12 cellular contexts compared by ENCODE assay signal in genomic region chr9:37503736-37504135, GRCh38. TPM values are rescaled to one million over a fixed set of nuclear protein-coding genes. Genes with fewer than 3 reads are reported as not detected.
DNase-seq lines count a peak whose midpoint lies in the region; ATAC-seq and TF ChIP-seq lines count a peak whose summit lies in the region.
"Had no signal": no experiment of that assay in that cellular context is flagged by ENCODE, and none has a peak within 500 bp of the region (broad histone marks: within the 10 kb centered on the region; RNA-seq: fewer than 3 reads in every experiment).

No MANE protein-coding gene starts in this region.

- H3K27ac ChIP-seq in CD4-positive, alpha-beta memory T cell (ENCODE audit: low read depth, low read length) = peak overlapping the region; percentile 45
- no peak overlapping the region for H3K27ac ChIP-seq in coronary artery
- H3K27ac ChIP-seq: VCaP had no signal

- H3K4me1 Mint-ChIP-seq in CD4-positive, alpha-beta memory T cell = peaks cover 16 to 50% (median 33%) of the 10 kb centered on the region in 4 donors
- H3K4me1 Mint-ChIP-seq in activated naive CD4-positive, alpha-beta T cell treated with anti-CD3 and anti-CD28 coated beads, Interleukin-2, amount 50 U/mL, for 24 hours = peaks cover 18% of the 10 kb centered on the region

- no peaks in the 10 kb centered on the region for H3K27me3 Mint-ChIP-seq in CD4-positive, alpha-beta memory T cell
- H3K27me3 Mint-ChIP-seq in activated naive CD4-positive, alpha-beta T cell treated with anti-CD3 and anti-CD28 coated beads, Interleukin-2, amount 50 U/mL, for 24 hours = no peaks in the 10 kb centered on the region
- H3K27me3 Mint-ChIP-seq: dendritic cell treated with granulocyte-macrophage colony-stimulating factor and Interleukin-4, amounts not matched to agents 40 ng/mL and 50 ng/mL, for 4 days had no signal

- TF ChIP-seq CTCF in coronary artery (IDR thresholded peaks at IDR 0.05) = no peak

- POLR2A ChIA-PET in CD4-positive, alpha-beta memory T cell (lab: Charles Lee; ENCODE audit: partially characterized antibody) = interaction anchor here (0.7 to 1.9 kb wide), 4 partner anchors 9 to 39 kb away, joined by 3 to 11 read pairs (median 4); partner anchors contain the start of genes POLR1E and ZBTB5

- H3K9me3 ChIP-seq in CD4-positive, alpha-beta memory T cell (ENCODE audit: control insufficient read depth in 1 of 2, low read length in 2 of 2) = no peaks in the 10 kb centered on the region

- H3K36me3 ChIP-seq in CD4-positive, alpha-beta memory T cell (ENCODE audit: insufficient read depth, low read length) = peaks cover 38% of the 10 kb centered on the region

- peaks cover 40 to 63% of the 10 kb centered on the region in 2 donors for H3K36me3 Mint-ChIP-seq in CD4-positive, alpha-beta memory T cell
- peaks cover 11% of the 10 kb centered on the region for H3K36me3 Mint-ChIP-seq in activated naive CD4-positive, alpha-beta T cell treated with anti-CD3 and anti-CD28 coated beads, Interleukin-2, amount 50 U/mL, for 24 hours

- H3K27ac Mint-ChIP-seq in CD4-positive, alpha-beta memory T cell = peak overlapping the region; percentile 87 to 98 (median 95)
- H3K27ac Mint-ChIP-seq in activated naive CD4-positive, alpha-beta T cell treated with anti-CD3 and anti-CD28 coated beads, Interleukin-2, amount 50 U/mL, for 24 hours = peak overlapping the region; percentile 43
- H3K27ac Mint-ChIP-seq: dendritic cell treated with granulocyte-macrophage colony-stimulating factor and Interleukin-4, amounts not matched to agents 40 ng/mL and 50 ng/mL, for 4 days had no signal

- H3K4me3 ChIP-seq in CD4-positive, alpha-beta memory T cell (ENCODE audit: low read length in 2 of 2) = no peak overlapping the region
- H3K4me3 ChIP-seq in coronary artery = no peak overlapping the region

- CTCF ChIA-PET in CD4-positive, alpha-beta memory T cell (lab: Charles Lee; ENCODE audit: partially characterized antibody) = no interaction called here

- H3K27me3 ChIP-seq in CD4-positive, alpha-beta memory T cell (ENCODE audit: insufficient read depth, low read length) = no peaks in the 10 kb centered on the region

- peak; percentile 49 to 82 (median 69) for DNase-seq in CD4-positive, alpha-beta memory T cell
- DNase-seq in HT1080 (ENCODE audit: low read depth) (peak; percentile 31), left colon (no peak), coronary artery (ENCODE audit: low spot score) (no peak), NCI-H345 treated with DMSO at 0.1 percent for 48 hours (lab: John Stamatoyannopoulos, UW; ENCODE audit: unreplicated experiment) (no peak), NCI-H1694 treated with DMSO at 0.1 percent for 48 hours (lab: John Stamatoyannopoulos, UW) (no peak)
- DNase-seq: GOT3, NCI-H1092 treated with DMSO at 0.1 percent for 48 hours had no signal

- no peaks in the 10 kb centered on the region for H3K9me3 Mint-ChIP-seq in CD4-positive, alpha-beta memory T cell
- no peaks in the 10 kb centered on the region for H3K9me3 Mint-ChIP-seq in activated naive CD4-positive, alpha-beta T cell treated with anti-CD3 and anti-CD28 coated beads, Interleukin-2, amount 50 U/mL, for 24 hours
- H3K9me3 Mint-ChIP-seq: dendritic cell treated with granulocyte-macrophage colony-stimulating factor and Interleukin-4, amounts not matched to agents 40 ng/mL and 50 ng/mL, for 4 days had no signal

- H3K4me1 ChIP-seq in CD4-positive, alpha-beta memory T cell (ENCODE audit: insufficient read depth, low read length) = peaks cover 15% of the 10 kb centered on the region

- intact Hi-C loops in CD4-positive, alpha-beta memory T cell (cut with micrococcal nuclease) = no loop called here
- intact Hi-C loops in left colon (cut with DNase I, micrococcal nuclease) = no loop called here

- peak overlapping the region; percentile 71 to 93 (median 78) for H3K4me3 Mint-ChIP-seq in CD4-positive, alpha-beta memory T cell
- H3K4me3 Mint-ChIP-seq in activated naive CD4-positive, alpha-beta T cell treated with anti-CD3 and anti-CD28 coated beads, Interleukin-2, amount 50 U/mL, for 24 hours = peak overlapping the region; percentile 3
- H3K4me3 Mint-ChIP-seq: dendritic cell treated with granulocyte-macrophage colony-stimulating factor and Interleukin-4, amounts not matched to agents 40 ng/mL and 50 ng/mL, for 4 days had no signal

- ATAC-seq in left colon = peak; percentile 30
- no peak for ATAC-seq in HG02610 (IDR thresholded peaks at IDR 0.05; ENCODE audit: unreplicated experiment)

RNA-seq across cellular contexts. Expression of gene POLR1E, which starts 18.0 kb away (rescaled TPM):
- 10 to 100 TPM; 36.2 to 38.2 TPM for total RNA-seq in CD4-positive, alpha-beta memory T cell
- polyA plus RNA-seq in CD4-positive, alpha-beta memory T cell = 10 to 100 TPM; 12.2 to 22.8 TPM
- total RNA-seq in HT1080 (2014; rRNA removed; shearing (Covaris generic)) = 62.4 and 65.3 TPM in 2 replicates
- 46.3 and 46.4 TPM in 2 replicates for polyA plus RNA-seq in HT1080 (2015; cell fraction: cytosol; rRNA removed)
- 27.3 and 34.5 TPM in 2 replicates for polyA plus RNA-seq in HT1080 (2015; cell fraction: nucleus; rRNA removed)
- 10 to 100 TPM in 1 of 2 donors, 1 to 10 TPM in 1; 8.5 to 11.4 TPM for total RNA-seq in left colon

RNA-seq across cellular contexts. Expression of gene ZBTB5, which starts 38.5 kb away (rescaled TPM):
- total RNA-seq in CD4-positive, alpha-beta memory T cell = 10 to 100 TPM; 16.2 to 16.4 TPM
- 1 to 10 TPM in 1 of 2 donors, under 1 TPM in 1; 0.29 to 1.5 TPM for polyA plus RNA-seq in CD4-positive, alpha-beta memory T cell
- 5.1 and 5.7 TPM in 2 replicates for total RNA-seq in HT1080 (2014; rRNA removed; shearing (Covaris generic))
- 5.9 and 6.5 TPM in 2 replicates for polyA plus RNA-seq in HT1080 (2015; cell fraction: cytosol; rRNA removed)
- polyA plus RNA-seq in HT1080 (2015; cell fraction: nucleus; rRNA removed) = 13.2 and 13.3 TPM in 2 replicates
- total RNA-seq in left colon = 1 to 10 TPM; 8.7 to 10.0 TPM

Comparison
In these comparisons a context has a peak if more than half of its experiments do, and no peak if none do; other contexts are left out.
1. DNase-seq: peak in CD4-positive, alpha-beta memory T cell (5 of 5) and HT1080 (single experiment); none in left colon (0 of 2), coronary artery (single experiment), NCI-H345 treated with DMSO at 0.1 percent for 48 hours (single experiment) and NCI-H1694 treated with DMSO at 0.1 percent for 48 hours (single experiment).